25 cellular contexts compared by ENCODE assay signal in the genomic region with DNA sequence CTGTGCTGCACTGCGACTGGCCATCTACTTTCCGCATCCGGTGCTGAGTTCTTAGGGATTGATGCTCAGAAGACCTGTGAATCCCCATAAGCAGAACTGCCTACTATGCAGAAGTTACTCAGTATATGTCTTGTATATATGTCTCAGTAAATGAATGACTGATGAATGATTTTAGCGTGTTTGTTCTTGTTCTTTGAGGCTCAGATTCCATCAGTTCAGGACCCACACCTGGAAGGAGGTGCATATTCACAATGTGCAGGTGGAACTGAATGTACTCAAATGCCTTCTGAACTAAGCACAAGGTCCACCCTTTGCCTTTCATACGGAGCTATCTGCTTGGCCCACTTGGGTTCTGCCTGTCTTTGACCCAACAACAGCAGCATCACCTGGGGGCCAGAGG. TPM values are rescaled to one million over a fixed set of nuclear protein-coding genes. Genes with fewer than 3 reads are reported as not detected.
DNase-seq lines count a peak whose midpoint lies in the region; ATAC-seq, FAIRE-seq and TF ChIP-seq lines count a peak whose summit lies in the region.
"Had no signal": no experiment of that assay in that cellular context is flagged by ENCODE, and none has a peak within 500 bp of the region (broad histone marks: within the 10 kb centered on the region; RNA-seq: fewer than 3 reads in every experiment).

No MANE protein-coding gene starts in this region.

- H3K4me3 ChIP-seq in heart left ventricle (no peak overlapping the region), coronary artery (peak overlapping the region; percentile 32), keratinocyte (ENCODE audit: control insufficient read depth in 2 of 3, extremely low read depth in 1 of 3, insufficient read depth in 2 of 3, low read depth in 1 of 3, low read length in 3 of 3) (no peak overlapping the region), tibial artery (no peak overlapping the region)

- H3K36me3 ChIP-seq in heart left ventricle (no peaks in the 10 kb centered on the region), keratinocyte (ENCODE audit: control insufficient read depth in 2 of 2, extremely low read depth in 1 of 2, insufficient read depth in 2 of 2, low read length in 2 of 2) (no peaks in the 10 kb centered on the region), tibial artery (no peaks in the 10 kb centered on the region)

- H3K9me3 ChIP-seq in heart left ventricle = no peaks in the 10 kb centered on the region
- H3K9me3 ChIP-seq in keratinocyte (ENCODE audit: control insufficient read depth, low read depth, low read length) = no peaks in the 10 kb centered on the region
- H3K9me3 ChIP-seq in tibial artery = no peaks in the 10 kb centered on the region

- H3K4me1 ChIP-seq in heart left ventricle (peaks cover 0 to 29% (median 19%) of the 10 kb centered on the region in 12 donors), keratinocyte (ENCODE audit: control insufficient read depth, extremely low read depth, insufficient read depth, low read length) (peaks cover 8% of the 10 kb centered on the region), tibial artery (peaks cover 0 to 53% (median 27%) of the 10 kb centered on the region in 4 donors)

- FAIRE-seq in keratinocyte (lab: Jason Lieb, UNC) = peak; percentile 76
- FAIRE-seq: GM12892, HepG2 had no signal

- no peaks in the 10 kb centered on the region for H3K27me3 ChIP-seq in heart left ventricle
- H3K27me3 ChIP-seq in keratinocyte (ENCODE audit: control insufficient read depth, extremely low read depth, insufficient read depth, low read length) = peaks cover 2% of the 10 kb centered on the region
- H3K27me3 ChIP-seq in tibial artery = no peaks in the 10 kb centered on the region

- no peak overlapping the region for H2AFZ ChIP-seq in keratinocyte (ENCODE audit: control insufficient read depth, low read length)

- no peaks in the 10 kb centered on the region for H3K79me2 ChIP-seq in keratinocyte (ENCODE audit: control insufficient read depth, insufficient read depth, low read length)

- no peak for DNase-seq in heart left ventricle
- DNase-seq in left cardiac atrium = no peak
- no peak for DNase-seq in coronary artery (ENCODE audit: low spot score)
- peak; percentile 21 for DNase-seq in keratinocyte (ENCODE audit: low read depth, low spot score)
- DNase-seq in tibial artery = no peak
- no peak for DNase-seq in stimulated activated naive CD8-positive, alpha-beta T cell treated with anti-CD3 and anti-CD28 coated beads, Interleukin-15, Interleukin-2, amounts not matched to agents 100 U/mL and 50 U/mL, for 24 hours
- DNase-seq in AML-193 (lab: John Stamatoyannopoulos, UW) = no peak
- DNase-seq: 8988T; Calu3; CD8-positive, alpha-beta memory T cell; DMS153; GOT3; HCEC 1CT; KBM-7; MM.1S; NCI-H1048; NCI-H1417 treated with DMSO at 0.1 percent for 48 hours; NCI-H187; NCI-H526; SHP77 treated with DMSO at 0.1 percent for 48 hours had no signal

- H3K4me2 ChIP-seq in keratinocyte (ENCODE audit: control insufficient read depth, extremely low read depth, insufficient read depth, low read depth, low read length) = no peak overlapping the region

- no peaks in the 10 kb centered on the region for H3K9me1 ChIP-seq in keratinocyte (ENCODE audit: control insufficient read depth, extremely low read depth, insufficient read depth, low read length)

- intact Hi-C loops in heart left ventricle (cut with DNase I) = loop anchor here in 1 of 10 donors (10.0 kb wide), 1 partner anchor 60 kb away; no protein-coding TSS in a partner anchor
- intact Hi-C loops in left cardiac atrium (cut with DNase I) = no loop called here
- intact Hi-C loops in tibial artery (cut with DNase I; ENCODE audit: low total_unique reads) = no loop called here

- H3K27ac ChIP-seq in heart left ventricle (peak overlapping the region in 10 of 12 donors; percentile 24 to 79 (median 54)), coronary artery (peak overlapping the region; percentile 50 to 83), keratinocyte (ENCODE audit: control insufficient read depth, insufficient read depth, low read length) (no peak overlapping the region), tibial artery (peak overlapping the region; percentile 72 to 75)
- H3K27ac ChIP-seq: HL-60 had no signal

- ATAC-seq in heart left ventricle (no peak), left cardiac atrium (no peak), HG03139 (IDR thresholded peaks at IDR 0.05; ENCODE audit: unreplicated experiment) (no peak)
- ATAC-seq in stimulated activated naive CD8-positive, alpha-beta T cell treated with anti-CD3 and anti-CD28 coated beads, Interleukin-15, Interleukin-2, amounts not matched to agents 100 U/mL and 50 U/mL, for 24 hours = no peak
- ATAC-seq: HepG2 had no signal

- no peaks in the 10 kb centered on the region for H4K20me1 ChIP-seq in keratinocyte (ENCODE audit: control insufficient read depth, extremely low read depth, insufficient read depth, low read length)

- H3K9ac ChIP-seq in keratinocyte (ENCODE audit: control insufficient read depth, extremely low read depth, insufficient read depth, low read length) = no peak overlapping the region

- 83 to 89% (median 87%) methylated on average over 5 of the region's 5 CpGs for WGBS in heart left ventricle, 4 donors

- no peak for TF ChIP-seq POLR2A in heart left ventricle (IDR thresholded peaks at IDR 0.05)

- TF ChIP-seq CTCF in heart left ventricle (IDR thresholded peaks at IDR 0.05) (no peak), coronary artery (IDR thresholded peaks at IDR 0.05) (no peak), keratinocyte (optimal IDR thresholded peaks at IDR 0.05 in 1 of 3, IDR thresholded peaks at IDR 0.05 in 1 of 3, conservative IDR thresholded peaks at IDR 0.05 in 1 of 3; ENCODE audit: extremely low read depth in 1 of 3, insufficient read depth in 2 of 3, low read length in 3 of 3) (no peak), tibial artery (IDR thresholded peaks at IDR 0.05) (no peak)

- dilution Hi-C loops in keratinocyte (cut with MboI; ENCODE audit: extremely low pct_ligation_motif_present, low sequenced_read_pairs) = no loop called here

RNA-seq across cellular contexts. Expression of gene TNFAIP8L3, which starts 19.8 kb away (rescaled TPM):
- total RNA-seq in heart left ventricle = 10 to 100 TPM in 1 of 9 donors, 1 to 10 TPM in 8; 1.3 to 14.1 (median 3.1) TPM
- 10 to 100 TPM in 1 of 2 donors, 1 to 10 TPM in 1; 1.4 to 28.0 TPM for polyA plus RNA-seq in heart left ventricle
- total RNA-seq in left cardiac atrium = 1 to 10 TPM; 3.5 to 7.0 TPM
- 0.51 to 0.85 TPM (median 0.52 TPM) in 3 replicates for polyA plus RNA-seq in keratinocyte
- polyA plus RNA-seq in keratinocyte (2011; ENCODE audit: low read depth) = 5.4 TPM
- 0.70 and 0.92 TPM in 2 replicates for polyA plus RNA-seq in keratinocyte (2011; cell fraction: cytosol; rRNA removed)
- 0.64 and 0.66 TPM in 2 replicates for polyA plus RNA-seq in keratinocyte (2011; cell fraction: nucleus; rRNA removed)
- polyA plus RNA-seq in keratinocyte (2012; ENCODE audit: low replicate concordance) = 0.84 and 13.0 TPM in 2 replicates
- 0.19 to 1.1 TPM (median 0.59 TPM) in 3 replicates for polyA minus RNA-seq in keratinocyte
- polyA minus RNA-seq in keratinocyte (2011; cell fraction: cytosol; rRNA and poly(A)+ RNA removed) = not detected
- polyA minus RNA-seq in keratinocyte (2011; cell fraction: nucleus; rRNA and poly(A)+ RNA removed) = 0.42 TPM in 1 of 2 replicates, not detected in the other
- total RNA-seq: Calu3, G401 had no signal
- polyA plus RNA-seq: CD8-positive, alpha-beta memory T cell had no signal
